8 cellular contexts compared by ENCODE assay signal in genomic region chr14:39368261-39368959, GRCh38.
DNase-seq lines count a peak whose midpoint lies in the region; ATAC-seq and TF ChIP-seq lines count a peak whose summit lies in the region.

No MANE protein-coding gene starts in this region.

- no peaks in the 10 kb centered on the region for H4K20me1 ChIP-seq in hepatocyte (ENCODE audit: insufficient read depth, poor library complexity, severe bottlenecking)
- H4K20me1 ChIP-seq in smooth muscle cell (ENCODE audit: low read depth) = peaks cover 4% of the 10 kb centered on the region

- H3K4me2 ChIP-seq in hepatocyte = no peak overlapping the region
- no peak overlapping the region for H3K4me2 ChIP-seq in smooth muscle cell

- no peak overlapping the region for H3K9ac ChIP-seq in smooth muscle cell (ENCODE audit: low read depth)

- H3K36me3 ChIP-seq in hepatocyte (replicated peaks; ENCODE audit: insufficient read depth, low read depth) (no peaks in the 10 kb centered on the region), smooth muscle cell (ENCODE audit: low read depth) (peaks cover 9% of the 10 kb centered on the region), Peyer's patch (peaks cover 0 to 10% (median 0%) of the 10 kb centered on the region in 3 donors)

- no peaks in the 10 kb centered on the region for H3F3A ChIP-seq in smooth muscle cell (ENCODE audit: low read depth)

- POLR2A ChIA-PET in HEK293T (lab: Yijun Ruan, JAX) = interaction anchor here (1.5 to 1.8 kb wide), 2 partner anchors 64 to 265 kb away, joined by 4 to 6 read pairs; partner anchors contain the start of genes FBXO33 and SEC23A

- H3K4me3 ChIP-seq in astrocyte of the cerebellum (ENCODE audit: low read depth, low read length) = no peak overlapping the region
- no peak overlapping the region for H3K4me3 ChIP-seq in hepatocyte
- H3K4me3 ChIP-seq in smooth muscle cell = no peak overlapping the region
- H3K4me3 ChIP-seq in Peyer's patch = no peak overlapping the region

- H3K27me3 ChIP-seq in hepatocyte = no peaks in the 10 kb centered on the region
- no peaks in the 10 kb centered on the region for H3K27me3 ChIP-seq in smooth muscle cell (ENCODE audit: low read depth)
- H3K27me3 ChIP-seq in Peyer's patch = no peaks in the 10 kb centered on the region

- ATAC-seq in GM18502 (IDR thresholded peaks at IDR 0.05; ENCODE audit: poor library complexity, unreplicated experiment) = no peak

- in situ Hi-C loops in astrocyte of the cerebellum (cut with HindIII; ENCODE audit: low sequenced_read_pairs) = no loop called here

- H3K9me3 ChIP-seq in hepatocyte (ENCODE audit: low read depth) = no peaks in the 10 kb centered on the region
- H3K9me3 ChIP-seq in smooth muscle cell (replicated peaks; ENCODE audit: low read depth) = no peaks in the 10 kb centered on the region
- no peaks in the 10 kb centered on the region for H3K9me3 ChIP-seq in Peyer's patch

- no peaks in the 10 kb centered on the region for H3K9me2 ChIP-seq in hepatocyte (replicated peaks; ENCODE audit: insufficient read depth)

- TF ChIP-seq POLR2A in Peyer's patch (IDR thresholded peaks at IDR 0.05) = no peak

- H3K4me1 ChIP-seq in hepatocyte (ENCODE audit: insufficient read depth) (no peaks in the 10 kb centered on the region), smooth muscle cell (ENCODE audit: low read depth) (peaks cover 19% of the 10 kb centered on the region), Peyer's patch (no peaks in the 10 kb centered on the region)

- 50% methylated on average over 4 of the region's 4 CpGs for WGBS in hepatocyte (ENCODE audit: low lambda C conversion rate, missing lambda C conversion rate)
- 47% methylated on average over 4 of the region's 4 CpGs for WGBS in smooth muscle cell (ENCODE audit: low lambda C conversion rate)

- H3K27ac ChIP-seq in hepatocyte = no peak overlapping the region
- H3K27ac ChIP-seq in smooth muscle cell (ENCODE audit: low read depth) = no peak overlapping the region
- no peak overlapping the region for H3K27ac ChIP-seq in Peyer's patch

- DNase-seq in D341Med (ENCODE audit: low spot score) (peak; percentile 70), HEK293T (ENCODE audit: extremely low spot score) (peak; percentile 66), NCI-H446 treated with DMSO at 0.1 percent for 48 hours (lab: John Stamatoyannopoulos, UW) (peak; percentile 59), astrocyte of the cerebellum (ENCODE audit: low read depth) (peak; percentile 86), hepatocyte (ENCODE audit: low spot score) (peak; percentile 76), smooth muscle cell (lab: John Stamatoyannopoulos, UW; ENCODE audit: unreplicated experiment) (no peak), Peyer's patch (no peak)

- no peak overlapping the region for H2AFZ ChIP-seq in hepatocyte
- H2AFZ ChIP-seq in smooth muscle cell (ENCODE audit: low read depth) = no peak overlapping the region

- TF ChIP-seq CTCF in astrocyte of the cerebellum (IDR thresholded peaks at IDR 0.05; ENCODE audit: low read depth, low read length, missing control alignments) = peak; percentile 60
- TF ChIP-seq CTCF in hepatocyte (IDR thresholded peaks at IDR 0.05; ENCODE audit: poor library complexity) = peak; percentile 71
- peak; percentile 56 for TF ChIP-seq CTCF in smooth muscle cell (IDR thresholded peaks at IDR 0.05; ENCODE audit: borderline replicate concordance, insufficient read depth, poor library complexity, severe bottlenecking)
- TF ChIP-seq CTCF in Peyer's patch (IDR thresholded peaks at IDR 0.05) = peak in 3 of 6 experiments; percentile 30 to 35 (median 34)

- CTCF ChIA-PET in HEK293T (lab: Yijun Ruan, JAX) = interaction anchor here (0.6 to 1.2 kb wide), 3 partner anchors 36 to 238 kb away, joined by 3 to 8 read pairs (median 5); no protein-coding TSS in a partner anchor

- H3K79me2 ChIP-seq in hepatocyte = peaks cover 23% of the 10 kb centered on the region
- H3K79me2 ChIP-seq in smooth muscle cell (ENCODE audit: low read depth) = peaks cover 8% of the 10 kb centered on the region

TF ChIP-seq in HEK293T, 16 proteins besides CTCF, POLR2A, EP300 and RAD21:
- TF ChIP-seq ZNF384 (IDR thresholded peaks at IDR 0.05) (peak; percentile 68), L3MBTL2 (conservative IDR thresholded peaks at IDR 0.05) (no peak), PKNOX1 (IDR thresholded peaks at IDR 0.05) (no peak)

Comparison
In these comparisons a context has a peak if more than half of its experiments do, and no peak if none do; other contexts are left out.
1. DNase-seq: peak in D341Med (single experiment), HEK293T (single experiment), NCI-H446 treated with DMSO at 0.1 percent for 48 hours (single experiment), astrocyte of the cerebellum (single experiment) and hepatocyte (single experiment); none in smooth muscle cell (single experiment) and Peyer's patch (0 of 3).